Comparison of ENCODE assay signal across 20 cellular contexts in the genomic region with DNA sequence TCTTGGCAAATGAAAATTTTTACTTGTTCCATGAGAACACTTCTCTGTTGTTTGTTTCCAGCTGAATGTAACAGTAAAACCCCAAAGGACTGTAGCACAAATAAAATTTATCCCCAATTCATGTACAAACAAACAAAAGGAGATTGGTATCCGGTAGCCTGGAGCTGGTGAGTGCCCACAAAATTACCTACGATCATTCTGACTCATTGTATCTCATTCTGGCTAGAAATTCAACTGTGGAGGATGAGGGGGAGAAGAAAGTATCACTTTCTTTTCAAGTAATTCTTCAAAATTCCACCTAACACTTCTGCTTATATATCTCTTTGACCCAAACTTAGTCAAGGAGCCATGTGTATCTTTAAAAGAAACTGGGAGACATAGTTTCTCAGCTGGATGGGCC.
"Had no signal": no experiment of that assay in that cellular context is flagged by ENCODE, and none has a peak within 500 bp of the region (broad histone marks: within the 10 kb centered on the region; RNA-seq: fewer than 3 reads in every experiment).

No MANE protein-coding gene starts in this region.

- H3K36me3 Mint-ChIP-seq: activated naive CD8-positive, alpha-beta T cell treated with anti-CD3 and anti-CD28 coated beads for 36 hours had no signal

- DNase-seq: activated CD4-positive, alpha-beta T cell treated with anti-CD3 and anti-CD28 coated beads for 4 hours; activated CD4-positive, alpha-beta T cell treated with anti-CD3 and anti-CD28 coated beads, Interleukin-2, amount 50 U/mL, for 48 hours; activated CD4-positive, CD25-positive, alpha-beta regulatory T cell; activated CD8-positive, alpha-beta memory T cell treated with anti-CD3 and anti-CD28 coated beads, Interleukin-2, amount 50 U/mL, for 48 hours; activated naive CD4-positive, alpha-beta T cell; activated naive CD8-positive, alpha-beta T cell treated with anti-CD3 and anti-CD28 coated beads for 36 hours; activated T-cell treated with anti-CD3 and anti-CD28 coated beads, Interleukin-2, amount 50 U/mL, for 4 hours; amniotic stem cell; erythroblast; foreskin fibroblast; left colon; mesenchymal stem cell; right cardiac atrium; stimulated activated CD4-positive, alpha-beta T cell treated with anti-CD3 and anti-CD28 coated beads, Interleukin-4, amount 100 ng/mL, for 4 hours; substantia nigra; T1000; thyroid gland had no signal

- H3K9me3 Mint-ChIP-seq: nephron had no signal

- H3K4me1 Mint-ChIP-seq: activated naive CD8-positive, alpha-beta T cell treated with anti-CD3 and anti-CD28 coated beads for 36 hours; nephron had no signal

- H3K27me3 Mint-ChIP-seq: activated naive CD8-positive, alpha-beta T cell treated with anti-CD3 and anti-CD28 coated beads for 36 hours; stimulated activated naive CD8-positive, alpha-beta T cell treated with anti-CD3 and anti-CD28 coated beads, Interleukin-15, Interleukin-2, amounts not matched to agents 100 ng/mL and 50 ng/mL, for 24 hours had no signal

- H3K4me3 Mint-ChIP-seq: activated naive CD8-positive, alpha-beta T cell treated with anti-CD3 and anti-CD28 coated beads for 36 hours; activated T-cell treated with anti-CD3 and anti-CD28 coated beads, Interleukin-2, amount 50 U/mL, for 4 hours; nephron; stimulated activated naive CD8-positive, alpha-beta T cell treated with anti-CD3 and anti-CD28 coated beads, Interleukin-15, Interleukin-2, amounts not matched to agents 100 ng/mL and 50 ng/mL, for 24 hours had no signal

- H3K27ac Mint-ChIP-seq: activated naive CD8-positive, alpha-beta T cell treated with anti-CD3 and anti-CD28 coated beads for 36 hours; activated T-helper 2 cell treated with anti-CD3 and anti-CD28 coated beads, Interferon-gamma antibody, Interleukin-2, Interleukin-4, amounts not matched to agents 10 μg/mL and 5 μg/mL and 100 μg/mL, durations not matched to agents 14 hours and 24 hours and 36 hours; nephron; stimulated activated naive CD8-positive, alpha-beta T cell treated with anti-CD3 and anti-CD28 coated beads, Interleukin-15, Interleukin-2, amounts not matched to agents 100 ng/mL and 50 ng/mL, for 24 hours had no signal

- ATAC-seq: activated T-cell treated with anti-CD3 and anti-CD28 coated beads, Interleukin-2, amount 50 U/mL, for 4 hours; left colon; right cardiac atrium had no signal
